Comparison of ENCODE assay signal across 14 cellular contexts in the genomic region with DNA sequence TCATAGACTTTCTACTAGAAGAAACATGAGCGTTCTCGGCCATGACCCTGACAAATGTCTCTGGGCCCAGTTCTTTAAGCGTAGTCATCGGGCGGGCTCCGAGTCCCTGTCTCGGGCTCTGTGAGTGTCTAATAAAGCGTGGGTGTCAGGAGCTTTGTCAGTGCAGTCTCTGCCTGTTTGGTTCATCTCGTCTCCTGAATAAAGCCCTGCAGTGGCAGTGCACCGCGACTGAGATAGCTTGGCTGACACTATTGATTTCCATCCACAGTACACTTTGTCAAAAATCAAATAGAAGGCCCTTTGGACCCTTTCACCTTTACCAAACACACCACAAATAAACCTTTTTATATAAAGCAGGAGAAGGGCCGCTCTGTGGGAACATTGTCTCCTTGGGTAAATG.
A peak's percentile ranks its signal among the peaks of the same experiment; 100 is the strongest.
DNase-seq lines count a peak whose midpoint lies in the region; ATAC-seq and TF ChIP-seq lines count a peak whose summit lies in the region.
"Had no signal": no experiment of that assay in that cellular context is flagged by ENCODE, and none has a peak within 500 bp of the region (broad histone marks: within the 10 kb centered on the region; RNA-seq: fewer than 3 reads in every experiment).

No MANE protein-coding gene starts in this region.

- H3K9me3 Mint-ChIP-seq in GM23338 (no peaks in the 10 kb centered on the region), glutamatergic neuron (ENCODE audit: unreplicated experiment) (peaks cover 2% of the 10 kb centered on the region), mesothelial cell of epicardium (peaks cover 16% of the 10 kb centered on the region)

- no peak overlapping the region for H3K9ac ChIP-seq in smooth muscle cell (ENCODE audit: low read depth)
- H3K9ac ChIP-seq: BLaER1, GM23248 had no signal

- H3K27ac Mint-ChIP-seq in GM23338 (no peak overlapping the region), glutamatergic neuron (ENCODE audit: unreplicated experiment) (peak overlapping the region; percentile 40), mesothelial cell of epicardium (peak overlapping the region; percentile 94)
- H3K27ac Mint-ChIP-seq: CD4-positive, CD25-positive, alpha-beta regulatory T cell had no signal

- intact Hi-C loops in head of caudate nucleus (cut with DNase I), result no loop called here

- no peaks in the 10 kb centered on the region for H3K36me3 Mint-ChIP-seq in GM23338 (ENCODE audit: low read depth)
- H3K36me3 Mint-ChIP-seq in glutamatergic neuron (ENCODE audit: unreplicated experiment), result no peaks in the 10 kb centered on the region
- peaks cover 3% of the 10 kb centered on the region for H3K36me3 Mint-ChIP-seq in mesothelial cell of epicardium
- H3K36me3 Mint-ChIP-seq: CD4-positive, CD25-positive, alpha-beta regulatory T cell had no signal

- 57% methylated on average over 12 of the region's 12 CpGs for WGBS in smooth muscle cell (ENCODE audit: low lambda C conversion rate)

- H3K4me3 Mint-ChIP-seq in GM23338 (no peak overlapping the region), glutamatergic neuron (ENCODE audit: unreplicated experiment) (peak overlapping the region; percentile 5), mesothelial cell of epicardium (peak overlapping the region; percentile 33)
- H3K4me3 Mint-ChIP-seq: CD4-positive, CD25-positive, alpha-beta regulatory T cell had no signal

- H3K27me3 Mint-ChIP-seq in GM23338 (ENCODE audit: insufficient read depth, low read depth, poor library complexity), result no peaks in the 10 kb centered on the region
- no peaks in the 10 kb centered on the region for H3K27me3 Mint-ChIP-seq in glutamatergic neuron (ENCODE audit: unreplicated experiment)
- H3K27me3 Mint-ChIP-seq in mesothelial cell of epicardium (ENCODE audit: low read depth), result peaks cover 5% of the 10 kb centered on the region
- H3K27me3 Mint-ChIP-seq: CD4-positive, CD25-positive, alpha-beta regulatory T cell had no signal

- H3K4me3 ChIP-seq in GM23338 (no peak overlapping the region), smooth muscle cell (no peak overlapping the region)
- H3K4me3 ChIP-seq: BLaER1, GM23248 had no signal

- H3K9me3 ChIP-seq in smooth muscle cell (replicated peaks; ENCODE audit: low read depth), result no peaks in the 10 kb centered on the region
- H3K9me3 ChIP-seq: BLaER1 had no signal

- DNase-seq in GM23338 (ENCODE audit: low spot score) (no peak), glutamatergic neuron (peak; percentile 29), mesothelial cell of epicardium (ENCODE audit: low spot score in 2 of 2, unreplicated experiment in 2 of 2) (peak in 1 of 2 experiments; percentile 29), smooth muscle cell (lab: John Stamatoyannopoulos, UW; ENCODE audit: unreplicated experiment) (no peak), head of caudate nucleus (no peak), Kasumi-1 (lab: John Stamatoyannopoulos, UW) (no peak)
- DNase-seq: 8988T; AML-193; CD4-positive, CD25-positive, alpha-beta regulatory T cell; DMS53; GF-D8 had no signal

- ATAC-seq in GM23338 (no peak; the same call in 2 of the 3 replicates), HG02610 (IDR thresholded peaks at IDR 0.05; ENCODE audit: unreplicated experiment) (no peak)

- H3F3A ChIP-seq in GM23338 (replicated peaks; ENCODE audit: low read depth) (no peaks in the 10 kb centered on the region), smooth muscle cell (ENCODE audit: low read depth) (no peaks in the 10 kb centered on the region)

- H3K4me2 ChIP-seq in GM23338 (no peak overlapping the region), smooth muscle cell (peak overlapping the region; percentile 43)
- H3K4me2 ChIP-seq: BLaER1 had no signal

- H3K36me3 ChIP-seq in GM23338 (ENCODE audit: insufficient read depth) (no peaks in the 10 kb centered on the region), smooth muscle cell (ENCODE audit: low read depth) (no peaks in the 10 kb centered on the region)
- H3K36me3 ChIP-seq: BLaER1 had no signal

- no peak for TF ChIP-seq CTCF in GM23338 (conservative IDR thresholded peaks at IDR 0.05; ENCODE audit: low read depth in 2 of 2)
- no peak for TF ChIP-seq CTCF in glutamatergic neuron (IDR thresholded peaks at IDR 0.05; ENCODE audit: partially characterized antibody, unreplicated experiment)
- no peak for TF ChIP-seq CTCF in mesothelial cell of epicardium (IDR thresholded peaks at IDR 0.05; ENCODE audit: unreplicated experiment)
- no peak for TF ChIP-seq CTCF in smooth muscle cell (IDR thresholded peaks at IDR 0.05; ENCODE audit: borderline replicate concordance, insufficient read depth, poor library complexity, severe bottlenecking)

- H3K79me2 ChIP-seq in GM23338 (replicated peaks; ENCODE audit: insufficient read depth) (no peaks in the 10 kb centered on the region), smooth muscle cell (ENCODE audit: low read depth) (no peaks in the 10 kb centered on the region)

- no peaks in the 10 kb centered on the region; the same call in 1 of the 2 replicates for H3K4me1 ChIP-seq in GM23338 (ENCODE audit: insufficient read depth)
- H3K4me1 ChIP-seq in smooth muscle cell (ENCODE audit: low read depth), result no peaks in the 10 kb centered on the region
- H3K4me1 ChIP-seq: BLaER1 had no signal

- H3K27me3 ChIP-seq in GM23338 (ENCODE audit: insufficient read depth) (no peaks in the 10 kb centered on the region), smooth muscle cell (ENCODE audit: low read depth) (no peaks in the 10 kb centered on the region)
- H3K27me3 ChIP-seq: BLaER1 had no signal

- H3K27ac ChIP-seq in GM23338 (ENCODE audit: low read depth) (no peak overlapping the region), smooth muscle cell (ENCODE audit: low read depth) (no peak overlapping the region)
- H3K27ac ChIP-seq: BLaER1, GM23248 had no signal

- peak overlapping the region; percentile 67 for H2AFZ ChIP-seq in GM23338
- no peak overlapping the region for H2AFZ ChIP-seq in smooth muscle cell (ENCODE audit: low read depth)
- H2AFZ ChIP-seq: GM23248 had no signal

- H3K9me2 ChIP-seq in GM23338 (ENCODE audit: insufficient read depth), result 0 out of 2 replicates have a peak, but pooled peaks cover 4% of the 10 kb centered on the region

- H4K20me1 ChIP-seq in GM23338 (replicated peaks; ENCODE audit: insufficient read depth), result no peaks in the 10 kb centered on the region
- no peaks in the 10 kb centered on the region for H4K20me1 ChIP-seq in smooth muscle cell (ENCODE audit: low read depth)
- H4K20me1 ChIP-seq: BLaER1 had no signal

- H3K4me1 Mint-ChIP-seq in GM23338 (peaks cover 29% of the 10 kb centered on the region; the same call in 2 of the 3 replicates), glutamatergic neuron (ENCODE audit: low read depth, unreplicated experiment) (peaks cover 17% of the 10 kb centered on the region), mesothelial cell of epicardium (peaks cover 66% of the 10 kb centered on the region)
- H3K4me1 Mint-ChIP-seq: CD4-positive, CD25-positive, alpha-beta regulatory T cell had no signal

TF ChIP-seq in GM23338, 12 proteins besides CTCF, POLR2A, EP300 and RAD21:
- TF ChIP-seq POLR2AphosphoS5 (IDR thresholded peaks at IDR 0.05; ENCODE audit: low read depth), result no peak
- no peak for TF ChIP-seq NANOG (IDR thresholded peaks at IDR 0.05; ENCODE audit: borderline replicate concordance)
- no peak for TF ChIP-seq ZNF331 (CRISPR knock-in tag; IDR thresholded peaks at IDR 0.05; ENCODE audit: low read depth)
- no peak for TF ChIP-seq STAT1 (IDR thresholded peaks at IDR 0.05; ENCODE audit: unreplicated experiment)
- TF ChIP-seq, protein P1, sequence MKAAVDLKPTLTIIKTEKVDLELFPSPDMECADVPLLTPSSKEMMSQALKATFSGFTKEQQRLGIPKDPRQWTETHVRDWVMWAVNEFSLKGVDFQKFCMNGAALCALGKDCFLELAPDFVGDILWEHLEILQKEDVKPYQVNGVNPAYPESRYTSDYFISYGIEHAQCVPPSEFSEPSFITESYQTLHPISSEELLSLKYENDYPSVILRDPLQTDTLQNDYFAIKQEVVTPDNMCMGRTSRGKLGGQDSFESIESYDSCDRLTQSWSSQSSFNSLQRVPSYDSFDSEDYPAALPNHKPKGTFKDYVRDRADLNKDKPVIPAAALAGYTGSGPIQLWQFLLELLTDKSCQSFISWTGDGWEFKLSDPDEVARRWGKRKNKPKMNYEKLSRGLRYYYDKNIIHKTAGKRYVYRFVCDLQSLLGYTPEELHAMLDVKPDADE (IDR thresholded peaks at IDR 0.05), result no peak
- TF ChIP-seq EZH2 (IDR thresholded peaks at IDR 0.05; ENCODE audit: low read depth, unreplicated experiment), result no peak
- TF ChIP-seq, protein P2, sequence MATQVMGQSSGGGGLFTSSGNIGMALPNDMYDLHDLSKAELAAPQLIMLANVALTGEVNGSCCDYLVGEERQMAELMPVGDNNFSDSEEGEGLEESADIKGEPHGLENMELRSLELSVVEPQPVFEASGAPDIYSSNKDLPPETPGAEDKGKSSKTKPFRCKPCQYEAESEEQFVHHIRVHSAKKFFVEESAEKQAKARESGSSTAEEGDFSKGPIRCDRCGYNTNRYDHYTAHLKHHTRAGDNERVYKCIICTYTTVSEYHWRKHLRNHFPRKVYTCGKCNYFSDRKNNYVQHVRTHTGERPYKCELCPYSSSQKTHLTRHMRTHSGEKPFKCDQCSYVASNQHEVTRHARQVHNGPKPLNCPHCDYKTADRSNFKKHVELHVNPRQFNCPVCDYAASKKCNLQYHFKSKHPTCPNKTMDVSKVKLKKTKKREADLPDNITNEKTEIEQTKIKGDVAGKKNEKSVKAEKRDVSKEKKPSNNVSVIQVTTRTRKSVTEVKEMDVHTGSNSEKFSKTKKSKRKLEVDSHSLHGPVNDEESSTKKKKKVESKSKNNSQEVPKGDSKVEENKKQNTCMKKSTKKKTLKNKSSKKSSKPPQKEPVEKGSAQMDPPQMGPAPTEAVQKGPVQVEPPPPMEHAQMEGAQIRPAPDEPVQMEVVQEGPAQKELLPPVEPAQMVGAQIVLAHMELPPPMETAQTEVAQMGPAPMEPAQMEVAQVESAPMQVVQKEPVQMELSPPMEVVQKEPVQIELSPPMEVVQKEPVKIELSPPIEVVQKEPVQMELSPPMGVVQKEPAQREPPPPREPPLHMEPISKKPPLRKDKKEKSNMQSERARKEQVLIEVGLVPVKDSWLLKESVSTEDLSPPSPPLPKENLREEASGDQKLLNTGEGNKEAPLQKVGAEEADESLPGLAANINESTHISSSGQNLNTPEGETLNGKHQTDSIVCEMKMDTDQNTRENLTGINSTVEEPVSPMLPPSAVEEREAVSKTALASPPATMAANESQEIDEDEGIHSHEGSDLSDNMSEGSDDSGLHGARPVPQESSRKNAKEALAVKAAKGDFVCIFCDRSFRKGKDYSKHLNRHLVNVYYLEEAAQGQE (IDR thresholded peaks at IDR 0.05; ENCODE audit: unreplicated experiment), result no peak
- no peak for TF ChIP-seq CREB1 (CRISPR knock-in tag; IDR thresholded peaks at IDR 0.05; ENCODE audit: low read depth)
